1 cellular context compared by ENCODE assay signal in the genomic region with DNA sequence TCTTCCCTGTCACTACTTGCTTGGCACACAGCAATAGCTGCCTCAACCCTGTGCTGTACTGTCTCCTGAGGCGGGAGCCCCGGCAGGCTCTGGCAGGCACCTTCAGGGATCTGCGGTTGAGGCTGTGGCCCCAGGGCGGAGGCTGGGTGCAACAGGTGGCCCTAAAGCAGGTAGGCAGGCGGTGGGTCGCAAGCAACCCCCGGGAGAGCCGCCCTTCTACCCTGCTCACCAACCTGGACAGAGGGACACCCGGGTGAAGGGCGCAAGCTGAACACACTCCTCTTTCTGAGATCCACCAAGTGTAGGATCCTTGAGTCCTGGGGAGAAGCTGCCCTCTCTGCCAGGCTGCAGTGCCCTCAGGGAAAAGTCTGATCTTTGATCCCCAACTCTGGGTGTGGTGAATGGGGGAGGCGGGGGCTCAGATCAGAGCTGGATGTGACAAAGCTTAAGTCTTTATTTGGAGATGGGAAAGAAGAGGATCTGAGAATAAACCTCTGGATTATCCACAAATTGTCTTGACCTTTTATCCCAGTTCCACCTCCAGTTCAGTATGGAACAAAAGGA.
TF ChIP-seq lines count a peak whose summit lies in the region.

No MANE protein-coding gene starts in this region.

TF ChIP-seq in HepG2, 621 proteins besides CTCF, POLR2A, EP300 and RAD21 (continued from another document and continues in another):
- TF ChIP-seq ATF2 (CRISPR knock-in tag; IDR thresholded peaks at IDR 0.05): no peak
- TF ChIP-seq, protein P1, sequence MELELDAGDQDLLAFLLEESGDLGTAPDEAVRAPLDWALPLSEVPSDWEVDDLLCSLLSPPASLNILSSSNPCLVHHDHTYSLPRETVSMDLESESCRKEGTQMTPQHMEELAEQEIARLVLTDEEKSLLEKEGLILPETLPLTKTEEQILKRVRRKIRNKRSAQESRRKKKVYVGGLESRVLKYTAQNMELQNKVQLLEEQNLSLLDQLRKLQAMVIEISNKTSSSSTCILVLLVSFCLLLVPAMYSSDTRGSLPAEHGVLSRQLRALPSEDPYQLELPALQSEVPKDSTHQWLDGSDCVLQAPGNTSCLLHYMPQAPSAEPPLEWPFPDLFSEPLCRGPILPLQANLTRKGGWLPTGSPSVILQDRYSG (CRISPR knock-in tag; IDR thresholded peaks at IDR 0.05): no peak
- TF ChIP-seq ZNF687 (CRISPR knock-in tag; IDR thresholded peaks at IDR 0.05): peak; percentile 52; the same call in 1 of the 2 replicates
- no peak for TF ChIP-seq SETDB1 (CRISPR knock-in tag; IDR thresholded peaks at IDR 0.05; ENCODE audit: borderline replicate concordance)
- no peak for TF ChIP-seq SMC3 (IDR thresholded peaks at IDR 0.05; ENCODE audit: low read length)
- TF ChIP-seq NFE2L1 (CRISPR knock-in tag; IDR thresholded peaks at IDR 0.05; ENCODE audit: borderline replicate concordance): 0 out of 2 replicates have a peak, but pooled peaks have one; percentile 20
- TF ChIP-seq ZNF234 (CRISPR knock-in tag; conservative IDR thresholded peaks at IDR 0.05): no peak
- 0 out of 2 replicates have a peak, but pooled peaks have one; percentile 34 for TF ChIP-seq ZNF333 (CRISPR knock-in tag; IDR thresholded peaks at IDR 0.05; ENCODE audit: borderline replicate concordance)
- TF ChIP-seq ZNF576 (CRISPR knock-in tag; IDR thresholded peaks at IDR 0.05): no peak
- no peak for TF ChIP-seq POLR2AphosphoS2 (IDR thresholded peaks at IDR 0.05; ENCODE audit: low read depth, low read length)
- TF ChIP-seq ZNF749 (CRISPR knock-in tag; IDR thresholded peaks at IDR 0.05; ENCODE audit: borderline replicate concordance): no peak
- no peak for TF ChIP-seq PTBP1 (IDR thresholded peaks at IDR 0.05; ENCODE audit: low read depth, low read length, poor library complexity, severe bottlenecking)
- TF ChIP-seq, protein P2, sequence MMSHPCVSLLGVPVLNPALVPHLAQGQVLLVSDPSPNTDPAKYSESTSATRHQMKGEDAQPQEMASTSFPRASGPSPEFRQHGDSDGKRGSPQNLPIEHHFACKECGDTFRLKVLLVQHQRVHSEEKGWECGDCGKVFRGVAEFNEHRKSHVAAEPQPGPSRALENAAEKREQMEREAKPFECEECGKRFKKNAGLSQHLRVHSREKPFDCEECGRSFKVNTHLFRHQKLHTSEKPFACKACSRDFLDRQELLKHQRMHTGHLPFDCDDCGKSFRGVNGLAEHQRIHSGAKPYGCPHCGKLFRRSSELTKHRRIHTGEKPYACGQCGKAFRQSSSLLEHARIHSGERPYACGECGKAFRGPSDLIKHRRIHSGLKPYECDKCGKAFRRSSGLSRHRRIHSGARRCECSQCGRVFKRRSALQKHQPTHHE (CRISPR knock-in tag; IDR thresholded peaks at IDR 0.05; ENCODE audit: borderline replicate concordance): no peak
- no peak for TF ChIP-seq MAFG (CRISPR knock-in tag; IDR thresholded peaks at IDR 0.05)
- no peak for TF ChIP-seq SPEN (CRISPR knock-in tag; IDR thresholded peaks at IDR 0.05; ENCODE audit: low read depth)
- TF ChIP-seq KDM5A (IDR thresholded peaks at IDR 0.05; ENCODE audit: borderline replicate concordance, low read length): no peak
- no peak for TF ChIP-seq BCL6 (CRISPR knock-in tag; IDR thresholded peaks at IDR 0.05)
- no peak for TF ChIP-seq ZSCAN31 (CRISPR knock-in tag; IDR thresholded peaks at IDR 0.05; ENCODE audit: low read depth)
- TF ChIP-seq ZC3H13 (CRISPR knock-in tag; IDR thresholded peaks at IDR 0.05): no peak
- no peak for TF ChIP-seq DBP (CRISPR knock-in tag; IDR thresholded peaks at IDR 0.05; ENCODE audit: not compliant biosample characterization)
- no peak for TF ChIP-seq ZNF629 (CRISPR knock-in tag; conservative IDR thresholded peaks at IDR 0.05)
- TF ChIP-seq THAP8 (CRISPR knock-in tag; IDR thresholded peaks at IDR 0.05; ENCODE audit: borderline replicate concordance): no peak
- no peak for TF ChIP-seq CENPT (CRISPR knock-in tag; IDR thresholded peaks at IDR 0.05; ENCODE audit: low read depth)
- TF ChIP-seq ZNF101 (CRISPR knock-in tag; IDR thresholded peaks at IDR 0.05; ENCODE audit: borderline replicate concordance, low read depth): no peak
- no peak for TF ChIP-seq MATR3 (CRISPR knock-in tag; IDR thresholded peaks at IDR 0.05)
- TF ChIP-seq TBX2 (CRISPR knock-in tag; IDR thresholded peaks at IDR 0.05; ENCODE audit: borderline replicate concordance): no peak
- TF ChIP-seq FOXK1 (CRISPR knock-in tag; IDR thresholded peaks at IDR 0.05; ENCODE audit: borderline replicate concordance, low read depth): no peak
- no peak for TF ChIP-seq PRDM10 (CRISPR knock-in tag; IDR thresholded peaks at IDR 0.05; ENCODE audit: low read depth)
- TF ChIP-seq ZFAT (CRISPR knock-in tag; conservative IDR thresholded peaks at IDR 0.05): no peak
- TF ChIP-seq IKZF4 (CRISPR knock-in tag; IDR thresholded peaks at IDR 0.05; ENCODE audit: borderline replicate concordance, low read depth, not compliant biosample characterization): no peak
- TF ChIP-seq, protein P3, sequence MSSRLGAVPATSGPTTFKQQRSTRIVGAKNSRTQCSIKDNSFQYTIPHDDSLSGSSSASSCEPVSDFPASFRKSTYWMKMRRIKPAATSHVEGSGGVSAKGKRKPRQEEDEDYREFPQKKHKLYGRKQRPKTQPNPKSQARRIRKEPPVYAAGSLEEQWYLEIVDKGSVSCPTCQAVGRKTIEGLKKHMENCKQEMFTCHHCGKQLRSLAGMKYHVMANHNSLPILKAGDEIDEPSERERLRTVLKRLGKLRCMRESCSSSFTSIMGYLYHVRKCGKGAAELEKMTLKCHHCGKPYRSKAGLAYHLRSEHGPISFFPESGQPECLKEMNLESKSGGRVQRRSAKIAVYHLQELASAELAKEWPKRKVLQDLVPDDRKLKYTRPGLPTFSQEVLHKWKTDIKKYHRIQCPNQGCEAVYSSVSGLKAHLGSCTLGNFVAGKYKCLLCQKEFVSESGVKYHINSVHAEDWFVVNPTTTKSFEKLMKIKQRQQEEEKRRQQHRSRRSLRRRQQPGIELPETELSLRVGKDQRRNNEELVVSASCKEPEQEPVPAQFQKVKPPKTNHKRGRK (CRISPR knock-in tag; IDR thresholded peaks at IDR 0.05): no peak
- TF ChIP-seq, protein P4, sequence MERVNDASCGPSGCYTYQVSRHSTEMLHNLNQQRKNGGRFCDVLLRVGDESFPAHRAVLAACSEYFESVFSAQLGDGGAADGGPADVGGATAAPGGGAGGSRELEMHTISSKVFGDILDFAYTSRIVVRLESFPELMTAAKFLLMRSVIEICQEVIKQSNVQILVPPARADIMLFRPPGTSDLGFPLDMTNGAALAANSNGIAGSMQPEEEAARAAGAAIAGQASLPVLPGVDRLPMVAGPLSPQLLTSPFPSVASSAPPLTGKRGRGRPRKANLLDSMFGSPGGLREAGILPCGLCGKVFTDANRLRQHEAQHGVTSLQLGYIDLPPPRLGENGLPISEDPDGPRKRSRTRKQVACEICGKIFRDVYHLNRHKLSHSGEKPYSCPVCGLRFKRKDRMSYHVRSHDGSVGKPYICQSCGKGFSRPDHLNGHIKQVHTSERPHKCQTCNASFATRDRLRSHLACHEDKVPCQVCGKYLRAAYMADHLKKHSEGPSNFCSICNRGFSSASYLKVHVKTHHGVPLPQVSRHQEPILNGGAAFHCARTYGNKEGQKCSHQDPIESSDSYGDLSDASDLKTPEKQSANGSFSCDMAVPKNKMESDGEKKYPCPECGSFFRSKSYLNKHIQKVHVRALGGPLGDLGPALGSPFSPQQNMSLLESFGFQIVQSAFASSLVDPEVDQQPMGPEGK (CRISPR knock-in tag; IDR thresholded peaks at IDR 0.05): 0 out of 2 replicates have a peak, but pooled peaks have one; percentile 32
